In the genomic region with DNA sequence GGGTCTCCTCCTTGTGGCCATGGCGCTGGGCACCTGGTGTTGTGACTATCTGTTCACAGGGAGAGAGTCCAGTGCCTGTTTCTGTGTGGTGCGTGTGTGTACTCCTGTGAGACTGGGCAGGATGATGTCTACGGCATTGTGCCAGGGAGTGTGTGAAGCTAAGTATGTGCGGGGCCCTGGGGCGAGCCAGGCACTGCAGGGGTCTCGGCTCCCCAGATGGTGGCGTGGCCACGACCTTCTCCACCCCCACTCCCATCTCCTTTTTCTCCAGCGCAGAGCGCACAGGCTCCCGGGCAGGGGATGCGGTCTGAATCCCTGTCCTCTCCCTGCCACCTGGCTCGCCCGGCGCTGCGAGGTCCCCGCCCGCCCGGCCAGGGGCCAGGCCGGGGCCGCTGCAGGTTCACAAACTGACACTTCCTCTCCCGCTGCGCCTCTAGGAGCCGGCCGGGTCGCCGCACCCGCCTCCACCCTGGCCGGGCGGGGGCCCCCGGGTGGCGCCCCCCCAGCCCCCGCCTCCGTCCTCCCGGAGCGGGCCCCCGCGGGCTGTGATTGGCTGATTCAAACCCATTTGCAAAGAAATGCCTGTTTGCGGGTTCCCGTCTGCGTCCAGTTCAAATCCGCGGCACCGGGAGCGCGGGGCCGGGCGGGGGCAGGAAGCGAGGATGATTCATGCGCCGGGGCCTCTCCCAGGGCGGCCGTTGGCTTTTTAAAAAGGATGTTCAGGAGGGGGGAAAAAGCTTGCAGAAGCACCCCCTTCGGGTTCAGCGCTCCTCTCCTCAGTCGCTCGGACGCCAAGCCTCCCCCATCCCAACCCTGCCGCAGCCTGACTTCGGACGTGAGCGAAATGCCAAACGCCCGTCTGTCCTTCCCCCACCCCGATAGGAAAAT, we compare ENCODE assay signal across 1 cellular context.
TF ChIP-seq lines count a peak whose summit lies in the region.

No MANE protein-coding gene starts in this region.

TF ChIP-seq in IMR-90, 13 proteins besides CTCF, POLR2A, EP300 and RAD21 (continued from another document):
- TF ChIP-seq MAZ (IDR thresholded peaks at IDR 0.05; ENCODE audit: borderline replicate concordance, low read depth, low read length) (peak; percentile 87), FOS (IDR thresholded peaks at IDR 0.05; ENCODE audit: low read depth, low read length) (peak; percentile 67), CHD1 (IDR thresholded peaks at IDR 0.05; ENCODE audit: low read depth, low read length) (no peak)
TF ChIP-seq in IMR-90: peak in this region for 3.
